Comparison of ENCODE assay signal across 9 cellular contexts in the genomic region with DNA sequence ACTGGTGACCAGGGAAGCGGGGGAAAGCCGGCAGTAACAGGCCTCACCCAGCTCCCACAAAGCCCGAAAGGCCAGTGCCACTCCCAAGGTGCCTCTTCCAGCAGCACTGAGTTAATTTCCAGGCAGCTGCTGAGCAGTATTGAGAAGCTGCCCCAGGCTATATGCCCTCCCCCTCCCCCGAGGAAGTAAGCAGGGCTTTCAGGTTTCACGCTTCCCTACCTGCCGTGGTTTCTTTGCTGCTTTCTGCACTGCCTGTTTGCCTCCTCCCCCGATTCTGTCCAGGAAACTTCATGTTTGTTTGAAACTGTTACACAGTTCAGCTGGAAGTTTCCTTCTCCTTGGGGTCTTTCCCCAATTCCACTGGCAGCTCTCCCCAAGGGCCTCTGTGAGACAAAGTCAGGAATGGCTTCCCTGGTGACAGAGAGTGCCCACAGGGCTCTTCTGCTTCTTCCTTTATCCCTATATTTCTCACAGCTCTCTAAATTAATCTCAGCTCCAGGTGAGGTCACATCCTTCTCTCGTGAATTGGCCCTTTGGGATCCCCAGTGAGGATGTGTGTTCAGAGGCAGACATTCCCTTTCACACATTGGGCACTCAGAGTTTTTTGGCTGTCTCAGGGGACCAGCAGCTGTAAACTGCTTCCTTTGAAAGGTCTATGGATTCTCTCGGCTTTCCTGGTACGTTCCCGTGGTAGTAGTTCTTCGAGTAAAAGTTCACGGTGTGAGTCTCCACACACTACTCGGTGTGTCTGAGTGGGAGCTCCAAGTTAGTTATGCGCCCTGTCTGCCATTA. TPM values are rescaled to one million over a fixed set of nuclear protein-coding genes. Genes with fewer than 3 reads are reported as not detected.
DNase-seq lines count a peak whose midpoint lies in the region; ATAC-seq, FAIRE-seq and TF ChIP-seq lines count a peak whose summit lies in the region.
"Had no signal": no experiment of that assay in that cellular context is flagged by ENCODE, and none has a peak within 500 bp of the region (broad histone marks: within the 10 kb centered on the region; RNA-seq: fewer than 3 reads in every experiment).

No MANE protein-coding gene starts in this region.

- BruUV-seq in OCI-LY7 (replicated peaks; lab: Mats Ljungman, UMichigan) (no TSS peak), MCF 10A (replicated peaks; lab: Mats Ljungman, UMichigan) (no TSS peak)

- no peak overlapping the region for H3K9ac ChIP-seq in parathyroid adenoma

- peaks cover 22% of the 10 kb centered on the region for H3K9me3 Mint-ChIP-seq in MCF 10A (ENCODE audit: unreplicated experiment)

- peaks cover 29% of the 10 kb centered on the region for H3K4me1 Mint-ChIP-seq in MCF 10A (ENCODE audit: insufficient read depth, unreplicated experiment)

- POLR2A ChIA-PET in OCI-LY7 (lab: Charles Lee): interaction anchor here (0.6 to 1.6 kb wide), 5 partner anchors 10 to 320 kb away, joined by 3 to 5 read pairs (median 4); no protein-coding TSS in a partner anchor
- POLR2A ChIA-PET in MCF 10A (lab: Yijun Ruan, JAX): interaction anchor here (0.5 to 3.7 kb wide), 12 partner anchors 10 to 312 kb away, joined by 3 to 39 read pairs (median 4); a partner anchor contains a TSS

- CTCF ChIA-PET in OCI-LY7 (lab: Charles Lee; ENCODE audit: unreplicated experiment): interaction anchor here (0.8 kb wide), 1 partner anchor 26 kb away, joined by 3 read pairs; no protein-coding TSS in a partner anchor
- CTCF ChIA-PET in MCF 10A (lab: Yijun Ruan, JAX): interaction anchor here (0.6 to 1.8 kb wide), 6 partner anchors 13 to 763 kb away, joined by 3 to 6 read pairs (median 3); a partner anchor contains a TSS

- TF ChIP-seq EP300 in ovary (IDR thresholded peaks at IDR 0.05): no peak

- TF ChIP-seq POLR2A in ovary (IDR thresholded peaks at IDR 0.05): no peak

- no peak for FAIRE-seq in D721Med (lab: Jason Lieb, UNC)

- H3K27ac ChIP-seq in OCI-LY7 (ENCODE audit: low read depth, low read length, poor library complexity, severe bottlenecking) (no peak overlapping the region), parathyroid adenoma (peak overlapping the region; percentile 62), ovary (no peak overlapping the region)

- ATAC-seq in GM18909 (IDR thresholded peaks at IDR 0.05; ENCODE audit: poor library complexity, unreplicated experiment) (peak; percentile 98), HG02840 (IDR thresholded peaks at IDR 0.05; ENCODE audit: low FRiP score, unreplicated experiment) (peak; percentile 94)

- intact Hi-C loops in OCI-LY7 (cut with micrococcal nuclease; ENCODE audit: unreplicated experiment) (no loop called here), MCF 10A (cut with micrococcal nuclease) (no loop called here), ovary (cut with DNase I) (no loop called here)

- H3K36me3 ChIP-seq in OCI-LY7 (ENCODE audit: insufficient read depth, low read length) (no peaks in the 10 kb centered on the region; the same call in 1 of the 2 replicates), parathyroid adenoma (ENCODE audit: control insufficient read depth, insufficient read depth, low read length) (no peaks in the 10 kb centered on the region), ovary (no peaks in the 10 kb centered on the region)

- H3K9me3 ChIP-seq in OCI-LY7 (ENCODE audit: low read length) (peaks cover 6% of the 10 kb centered on the region; the same call in 1 of the 2 replicates), parathyroid adenoma (ENCODE audit: control insufficient read depth, low read length) (no peaks in the 10 kb centered on the region), ovary (no peaks in the 10 kb centered on the region)

- peak; percentile 74 for DNase-seq in OCI-LY7 (ENCODE audit: low spot score)
- DNase-seq in MCF 10A (ENCODE audit: unreplicated experiment): peak; percentile 69
- no peak for DNase-seq in CD1c-positive myeloid dendritic cell (ENCODE audit: extremely low spot score)
- DNase-seq in ovary: no peak
- DNase-seq in D721Med (ENCODE audit: insufficient read length, low spot score): no peak

- peaks cover 15% of the 10 kb centered on the region for H3K4me1 ChIP-seq in OCI-LY7 (ENCODE audit: insufficient read depth, low read length, poor library complexity, severe bottlenecking)
- H3K4me1 ChIP-seq in parathyroid adenoma: peaks cover 33% of the 10 kb centered on the region
- no peaks in the 10 kb centered on the region for H3K4me1 ChIP-seq in ovary (ENCODE audit: insufficient read depth)

- peak overlapping the region; percentile 56 for H3K4me2 ChIP-seq in OCI-LY7 (ENCODE audit: low read length)
- peak overlapping the region; percentile 47 for H3K4me2 ChIP-seq in parathyroid adenoma (ENCODE audit: low read length)

- H3K27me3 Mint-ChIP-seq in MCF 10A (ENCODE audit: insufficient read depth, unreplicated experiment): no peaks in the 10 kb centered on the region

- peaks cover 13% of the 10 kb centered on the region for H4K20me1 ChIP-seq in OCI-LY7 (ENCODE audit: insufficient read depth, low read length)

- H3K79me2 ChIP-seq in OCI-LY7 (ENCODE audit: insufficient read depth, low read depth, low read length) (peaks cover 49% of the 10 kb centered on the region), parathyroid adenoma (peaks cover 73% of the 10 kb centered on the region)

- H3K27me3 ChIP-seq in parathyroid adenoma (ENCODE audit: control insufficient read depth, insufficient read depth, low read length) (no peaks in the 10 kb centered on the region), ovary (no peaks in the 10 kb centered on the region)

- H2AFZ ChIP-seq in OCI-LY7 (ENCODE audit: low read length) (no peak overlapping the region), parathyroid adenoma (no peak overlapping the region)

- H3K4me3 ChIP-seq in OCI-LY7 (ENCODE audit: low read depth, low read length, poor library complexity, severe bottlenecking): peak overlapping the region; percentile 13
- peak overlapping the region; percentile 12 for H3K4me3 ChIP-seq in parathyroid adenoma (ENCODE audit: low read depth, low read length)
- no peak overlapping the region for H3K4me3 ChIP-seq in ovary

- H3K27ac Mint-ChIP-seq in MCF 10A (ENCODE audit: low read depth, unreplicated experiment): peak overlapping the region; percentile 79

- H3K9me2 ChIP-seq in OCI-LY7 (ENCODE audit: insufficient read depth, low read length): no peaks in the 10 kb centered on the region

- 78 to 80% (median 79%) methylated on average over 15 of the region's 15 CpGs for WGBS in ovary, 3 donors

- peaks cover 6% of the 10 kb centered on the region for H3K36me3 Mint-ChIP-seq in MCF 10A (ENCODE audit: insufficient read depth, unreplicated experiment)

- no peak for TF ChIP-seq CTCF in OCI-LY7 (conservative IDR thresholded peaks at IDR 0.05; ENCODE audit: low read length)
- no peak for TF ChIP-seq CTCF in MCF 10A (IDR thresholded peaks at IDR 0.05; ENCODE audit: unreplicated experiment)
- TF ChIP-seq CTCF in parathyroid adenoma (IDR thresholded peaks at IDR 0.05): no peak
- TF ChIP-seq CTCF in ovary (IDR thresholded peaks at IDR 0.05): no peak
- TF ChIP-seq CTCF in D721Med (IDR thresholded peaks at IDR 0.05; ENCODE audit: insufficient read depth, missing control alignments): no peak

- peak overlapping the region; percentile 38 for H3K4me3 Mint-ChIP-seq in MCF 10A (ENCODE audit: unreplicated experiment)
- H3K4me3 Mint-ChIP-seq: neural crest cell had no signal

RNA-seq across cellular contexts. Expression of a gene that starts 19.4 kb away (rescaled TPM):
- total RNA-seq in OCI-LY7 (2014; rRNA removed; shearing (Covaris generic)): 18.9 and 28.9 TPM in 2 replicates
- 30.0 and 31.6 TPM in 2 replicates for total RNA-seq in OCI-LY7 (2022)
- total RNA-seq in MCF 10A (2022): 30.9 and 39.6 TPM in 2 replicates
- 10 to 100 TPM; 11.1 to 25.8 (median 14.9) TPM for total RNA-seq in ovary
- 1 to 10 TPM; 3.2 to 9.9 TPM for polyA plus RNA-seq in ovary

Comparison
In these comparisons a context has a peak if more than half of its experiments do, and no peak if none do; other contexts are left out.
1. DNase-seq: peak in OCI-LY7 (single experiment) and MCF 10A (single experiment); none in CD1c-positive myeloid dendritic cell (single experiment), ovary (0 of 5) and D721Med (single experiment).